In the genomic region with DNA sequence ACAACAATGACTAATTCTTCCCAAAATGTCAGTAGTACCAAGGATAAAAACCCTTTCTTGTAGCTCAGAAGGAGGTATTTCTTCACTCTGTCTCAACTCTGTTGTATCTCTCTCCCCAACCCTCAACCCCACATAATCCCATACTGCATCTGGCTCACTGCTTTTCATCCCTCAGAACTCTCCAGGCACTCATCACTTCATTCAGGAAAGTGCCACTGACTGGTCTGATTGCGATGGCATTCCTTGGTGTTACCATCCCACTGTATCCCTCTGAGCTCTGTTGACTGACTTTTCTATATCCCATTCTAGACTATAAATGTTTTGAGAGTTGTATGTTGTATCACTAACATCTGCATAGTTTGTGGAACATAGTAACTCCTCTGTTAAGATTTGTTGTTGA, we compare ENCODE assay signal across 1 cellular context.
TF ChIP-seq lines count a peak whose summit lies in the region.

No MANE protein-coding gene starts in this region.

TF ChIP-seq in H1, 55 proteins besides CTCF, POLR2A, EP300 and RAD21:
- TF ChIP-seq, protein P1, sequence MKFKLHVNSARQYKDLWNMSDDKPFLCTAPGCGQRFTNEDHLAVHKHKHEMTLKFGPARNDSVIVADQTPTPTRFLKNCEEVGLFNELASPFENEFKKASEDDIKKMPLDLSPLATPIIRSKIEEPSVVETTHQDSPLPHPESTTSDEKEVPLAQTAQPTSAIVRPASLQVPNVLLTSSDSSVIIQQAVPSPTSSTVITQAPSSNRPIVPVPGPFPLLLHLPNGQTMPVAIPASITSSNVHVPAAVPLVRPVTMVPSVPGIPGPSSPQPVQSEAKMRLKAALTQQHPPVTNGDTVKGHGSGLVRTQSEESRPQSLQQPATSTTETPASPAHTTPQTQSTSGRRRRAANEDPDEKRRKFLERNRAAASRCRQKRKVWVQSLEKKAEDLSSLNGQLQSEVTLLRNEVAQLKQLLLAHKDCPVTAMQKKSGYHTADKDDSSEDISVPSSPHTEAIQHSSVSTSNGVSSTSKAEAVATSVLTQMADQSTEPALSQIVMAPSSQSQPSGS (IDR thresholded peaks at IDR 0.05; ENCODE audit: low read length) = no peak
- TF ChIP-seq POU5F1 (IDR thresholded peaks at IDR 0.05; ENCODE audit: low read depth, low read length) (no peak), KDM1A (IDR thresholded peaks at IDR 0.05; ENCODE audit: borderline replicate concordance, low read length) (no peak), POLR2AphosphoS5 (IDR thresholded peaks at IDR 0.05; ENCODE audit: low read depth, low read length) (no peak), TEAD4 (IDR thresholded peaks at IDR 0.05; ENCODE audit: low read depth, low read length) (no peak), BCL11A (IDR thresholded peaks at IDR 0.05; ENCODE audit: low read depth in 2 of 2, low read length in 2 of 2) (no peak), NANOG (IDR thresholded peaks at IDR 0.05; ENCODE audit: insufficient read depth, low read depth, low read length, poor library complexity, severe bottlenecking) (no peak), NRF1 (IDR thresholded peaks at IDR 0.05; ENCODE audit: low read depth, low read length) (no peak), RBBP5 (IDR thresholded peaks at IDR 0.05; ENCODE audit: borderline replicate concordance, low read depth, low read length) (no peak), TAF1 (IDR thresholded peaks at IDR 0.05; ENCODE audit: low read depth, low read length) (no peak), ASH2L (IDR thresholded peaks at IDR 0.05; ENCODE audit: low read length) (no peak), ZNF274 (IDR thresholded peaks at IDR 0.05; ENCODE audit: borderline replicate concordance, extremely low read depth, low read length) (no peak), CEBPB (IDR thresholded peaks at IDR 0.05; ENCODE audit: low read depth, low read length) (no peak), EGR1 (IDR thresholded peaks at IDR 0.05; ENCODE audit: borderline replicate concordance, low read depth, low read length) (no peak), GTF2F1 (IDR thresholded peaks at IDR 0.05; ENCODE audit: borderline replicate concordance, low read depth, low read length) (no peak), CREB1 (IDR thresholded peaks at IDR 0.05) (no peak), SIN3A (conservative IDR thresholded peaks at IDR 0.05 in 1 of 2, IDR thresholded peaks at IDR 0.05 in 1 of 2; ENCODE audit: low read depth in 1 of 2, low read length in 2 of 2) (no peak), SAP30 (IDR thresholded peaks at IDR 0.05; ENCODE audit: insufficient read depth, insufficient replicate concordance, low read length) (no peak)
